ENCODE assay signal across 3 cellular contexts in genomic region chr5:937151-937924, GRCh38.
TF ChIP-seq lines count a peak whose summit lies in the region.

No MANE protein-coding gene starts in this region.

TF ChIP-seq in HepG2, 621 proteins besides CTCF, POLR2A, EP300 and RAD21:
- TF ChIP-seq RFXAP (CRISPR knock-in tag; IDR thresholded peaks at IDR 0.05; ENCODE audit: borderline replicate concordance) (no peak), ZBTB21 (CRISPR knock-in tag; IDR thresholded peaks at IDR 0.05) (no peak), IKZF4 (CRISPR knock-in tag; IDR thresholded peaks at IDR 0.05; ENCODE audit: borderline replicate concordance, low read depth, not compliant biosample characterization) (no peak), RFX3 (CRISPR knock-in tag; IDR thresholded peaks at IDR 0.05) (no peak), POGK (CRISPR knock-in tag; conservative IDR thresholded peaks at IDR 0.05) (no peak), ZNF501 (CRISPR knock-in tag; IDR thresholded peaks at IDR 0.05) (no peak), TAF1 (CRISPR knock-in tag; IDR thresholded peaks at IDR 0.05) (no peak), KLF13 (CRISPR knock-in tag; IDR thresholded peaks at IDR 0.05) (no peak), RBM22 (optimal IDR thresholded peaks at IDR 0.05; ENCODE audit: low read length) (no peak), ARNT (IDR thresholded peaks at IDR 0.05) (no peak), ZNF263 (CRISPR knock-in tag; IDR thresholded peaks at IDR 0.05) (no peak), TOPORS (CRISPR knock-in tag; IDR thresholded peaks at IDR 0.05) (no peak), MEIS2 (CRISPR knock-in tag; IDR thresholded peaks at IDR 0.05) (no peak), MXD4 (CRISPR knock-in tag; IDR thresholded peaks at IDR 0.05) (no peak), NR2C2 (CRISPR knock-in tag; IDR thresholded peaks at IDR 0.05; ENCODE audit: borderline replicate concordance) (no peak), SP140L (CRISPR knock-in tag; IDR thresholded peaks at IDR 0.05; ENCODE audit: borderline replicate concordance) (no peak), RNF2 (conservative IDR thresholded peaks at IDR 0.05; ENCODE audit: low read depth) (no peak), THAP7 (CRISPR knock-in tag; IDR thresholded peaks at IDR 0.05) (no peak)
- TF ChIP-seq, protein P1, sequence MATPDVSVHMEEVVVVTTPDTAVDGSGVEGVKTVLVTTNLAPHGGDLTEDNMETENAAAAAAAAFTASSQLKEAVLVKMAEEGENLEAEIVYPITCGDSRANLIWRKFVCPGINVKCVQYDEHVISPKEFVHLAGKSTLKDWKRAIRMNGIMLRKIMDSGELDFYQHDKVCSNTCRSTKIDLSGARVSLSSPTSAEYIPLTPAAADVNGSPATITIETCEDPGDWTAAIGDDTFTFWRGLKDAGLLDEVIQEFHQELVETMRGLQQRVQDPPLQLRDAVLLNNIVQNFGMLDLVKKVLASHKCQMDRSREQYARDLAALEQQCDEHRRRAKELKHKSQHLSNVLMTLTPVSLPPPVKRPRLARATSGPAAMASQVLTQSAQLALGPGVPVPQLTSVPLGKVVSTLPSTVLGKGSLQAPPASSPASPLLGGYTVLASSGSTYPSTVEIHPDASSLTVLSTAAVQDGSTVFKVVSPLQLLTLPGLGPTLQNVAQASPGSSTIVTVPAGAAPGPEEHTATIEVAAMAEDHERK (CRISPR knock-in tag; IDR thresholded peaks at IDR 0.05; ENCODE audit: low read depth): no peak
- TF ChIP-seq, protein P2, sequence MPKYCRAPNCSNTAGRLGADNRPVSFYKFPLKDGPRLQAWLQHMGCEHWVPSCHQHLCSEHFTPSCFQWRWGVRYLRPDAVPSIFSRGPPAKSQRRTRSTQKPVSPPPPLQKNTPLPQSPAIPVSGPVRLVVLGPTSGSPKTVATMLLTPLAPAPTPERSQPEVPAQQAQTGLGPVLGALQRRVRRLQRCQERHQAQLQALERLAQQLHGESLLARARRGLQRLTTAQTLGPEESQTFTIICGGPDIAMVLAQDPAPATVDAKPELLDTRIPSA (CRISPR knock-in tag; IDR thresholded peaks at IDR 0.05; ENCODE audit: borderline replicate concordance): no peak
TF ChIP-seq in HepG2: peak in this region for 0.

TF ChIP-seq in K562, 482 proteins besides CTCF, POLR2A, EP300 and RAD21:
- TF ChIP-seq, protein P3, sequence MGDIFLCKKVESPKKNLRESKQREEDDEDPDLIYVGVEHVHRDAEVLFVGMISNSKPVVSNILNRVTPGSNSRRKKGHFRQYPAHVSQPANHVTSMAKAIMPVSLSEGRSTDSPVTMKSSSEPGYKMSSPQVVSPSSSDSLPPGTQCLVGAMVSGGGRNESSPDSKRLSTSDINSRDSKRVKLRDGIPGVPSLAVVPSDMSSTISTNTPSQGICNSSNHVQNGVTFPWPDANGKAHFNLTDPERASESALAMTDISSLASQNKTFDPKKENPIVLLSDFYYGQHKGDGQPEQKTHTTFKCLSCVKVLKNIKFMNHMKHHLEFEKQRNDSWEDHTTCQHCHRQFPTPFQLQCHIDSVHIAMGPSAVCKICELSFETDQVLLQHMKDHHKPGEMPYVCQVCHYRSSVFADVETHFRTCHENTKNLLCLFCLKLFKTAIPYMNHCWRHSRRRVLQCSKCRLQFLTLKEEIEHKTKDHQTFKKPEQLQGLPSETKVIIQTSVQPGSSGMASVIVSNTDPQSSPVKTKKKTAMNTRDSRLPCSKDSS (IDR thresholded peaks at IDR 0.05; ENCODE audit: low read depth, partially characterized antibody): no peak
- TF ChIP-seq FOS (IDR thresholded peaks at IDR 0.05; ENCODE audit: extremely low read depth, insufficient read length): no peak
- no peak for TF ChIP-seq DDX20 (tag; IDR thresholded peaks at IDR 0.05; ENCODE audit: low read depth)
- TF ChIP-seq ZSCAN32 (CRISPR knock-in tag; IDR thresholded peaks at IDR 0.05): no peak
- TF ChIP-seq PHB2 (IDR thresholded peaks at IDR 0.05; ENCODE audit: low read depth): no peak
- no peak for TF ChIP-seq FOXK2 (conservative IDR thresholded peaks at IDR 0.05 in 1 of 2, IDR thresholded peaks at IDR 0.05 in 1 of 2; ENCODE audit: low read depth in 2 of 2)
- TF ChIP-seq CCNT2 (IDR thresholded peaks at IDR 0.05; ENCODE audit: borderline replicate concordance, extremely low read depth, insufficient read length, low read depth, low read length): no peak
- TF ChIP-seq ZNF431 (CRISPR knock-in tag; IDR thresholded peaks at IDR 0.05): no peak
- TF ChIP-seq ZSCAN29 (IDR thresholded peaks at IDR 0.05): no peak
- no peak for TF ChIP-seq RFX1 (IDR thresholded peaks at IDR 0.05)
- TF ChIP-seq MAX (CRISPR knock-in tag; IDR thresholded peaks at IDR 0.05): no peak
- TF ChIP-seq TBL1XR1 (IDR thresholded peaks at IDR 0.05; ENCODE audit: low read length in 2 of 2): no peak
- no peak for TF ChIP-seq PTBP1 (IDR thresholded peaks at IDR 0.05; ENCODE audit: low read depth, low read length)
- no peak for TF ChIP-seq SOX6 (IDR thresholded peaks at IDR 0.05)
- TF ChIP-seq MBD1 (CRISPR knock-in tag; IDR thresholded peaks at IDR 0.05): no peak
- no peak for TF ChIP-seq CEBPG (CRISPR knock-in tag; IDR thresholded peaks at IDR 0.05)
- TF ChIP-seq CEBPG (tag; conservative IDR thresholded peaks at IDR 0.05 in 1 of 2, IDR thresholded peaks at IDR 0.05 in 1 of 2): no peak
- TF ChIP-seq NFIX (CRISPR knock-in tag; IDR thresholded peaks at IDR 0.05; ENCODE audit: low read depth): no peak

TF ChIP-seq in WTC11, 78 proteins besides CTCF, POLR2A, EP300 and RAD21:
- TF ChIP-seq NFYB (CRISPR knock-in tag; conservative IDR thresholded peaks at IDR 0.05; ENCODE audit: low read depth) (no peak), ATF1 (CRISPR knock-in tag; IDR thresholded peaks at IDR 0.05) (no peak), SMAD4 (CRISPR knock-in tag; IDR thresholded peaks at IDR 0.05) (no peak), HMGA2 (CRISPR knock-in tag; IDR thresholded peaks at IDR 0.05) (no peak), E2F4 (CRISPR knock-in tag; IDR thresholded peaks at IDR 0.05; ENCODE audit: borderline replicate concordance, low read depth) (no peak), ZNF121 (CRISPR knock-in tag; IDR thresholded peaks at IDR 0.05) (no peak), ARID4B (CRISPR knock-in tag; IDR thresholded peaks at IDR 0.05; ENCODE audit: borderline replicate concordance) (no peak), IRF2 (CRISPR knock-in tag; IDR thresholded peaks at IDR 0.05; ENCODE audit: borderline replicate concordance, low read depth) (no peak), KAT7 (CRISPR knock-in tag; IDR thresholded peaks at IDR 0.05; ENCODE audit: borderline replicate concordance) (no peak), CBFB (CRISPR knock-in tag; IDR thresholded peaks at IDR 0.05; ENCODE audit: low read depth) (no peak), NFATC4 (CRISPR knock-in tag; IDR thresholded peaks at IDR 0.05) (no peak), ZNF138 (CRISPR knock-in tag; conservative IDR thresholded peaks at IDR 0.05) (no peak), RELA (CRISPR knock-in tag; IDR thresholded peaks at IDR 0.05; ENCODE audit: borderline replicate concordance) (no peak), FOXK1 (CRISPR knock-in tag; IDR thresholded peaks at IDR 0.05) (no peak), GABPB1 (CRISPR knock-in tag; IDR thresholded peaks at IDR 0.05) (no peak), RORB (CRISPR knock-in tag; IDR thresholded peaks at IDR 0.05) (no peak), ETV6 (CRISPR knock-in tag; IDR thresholded peaks at IDR 0.05) (no peak), JAZF1 (CRISPR knock-in tag; IDR thresholded peaks at IDR 0.05) (no peak)
- TF ChIP-seq, protein P4, sequence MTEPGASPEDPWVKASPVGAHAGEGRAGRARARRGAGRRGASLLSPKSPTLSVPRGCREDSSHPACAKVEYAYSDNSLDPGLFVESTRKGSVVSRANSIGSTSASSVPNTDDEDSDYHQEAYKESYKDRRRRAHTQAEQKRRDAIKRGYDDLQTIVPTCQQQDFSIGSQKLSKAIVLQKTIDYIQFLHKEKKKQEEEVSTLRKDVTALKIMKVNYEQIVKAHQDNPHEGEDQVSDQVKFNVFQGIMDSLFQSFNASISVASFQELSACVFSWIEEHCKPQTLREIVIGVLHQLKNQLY (CRISPR knock-in tag; IDR thresholded peaks at IDR 0.05): no peak
- TF ChIP-seq, protein P5, sequence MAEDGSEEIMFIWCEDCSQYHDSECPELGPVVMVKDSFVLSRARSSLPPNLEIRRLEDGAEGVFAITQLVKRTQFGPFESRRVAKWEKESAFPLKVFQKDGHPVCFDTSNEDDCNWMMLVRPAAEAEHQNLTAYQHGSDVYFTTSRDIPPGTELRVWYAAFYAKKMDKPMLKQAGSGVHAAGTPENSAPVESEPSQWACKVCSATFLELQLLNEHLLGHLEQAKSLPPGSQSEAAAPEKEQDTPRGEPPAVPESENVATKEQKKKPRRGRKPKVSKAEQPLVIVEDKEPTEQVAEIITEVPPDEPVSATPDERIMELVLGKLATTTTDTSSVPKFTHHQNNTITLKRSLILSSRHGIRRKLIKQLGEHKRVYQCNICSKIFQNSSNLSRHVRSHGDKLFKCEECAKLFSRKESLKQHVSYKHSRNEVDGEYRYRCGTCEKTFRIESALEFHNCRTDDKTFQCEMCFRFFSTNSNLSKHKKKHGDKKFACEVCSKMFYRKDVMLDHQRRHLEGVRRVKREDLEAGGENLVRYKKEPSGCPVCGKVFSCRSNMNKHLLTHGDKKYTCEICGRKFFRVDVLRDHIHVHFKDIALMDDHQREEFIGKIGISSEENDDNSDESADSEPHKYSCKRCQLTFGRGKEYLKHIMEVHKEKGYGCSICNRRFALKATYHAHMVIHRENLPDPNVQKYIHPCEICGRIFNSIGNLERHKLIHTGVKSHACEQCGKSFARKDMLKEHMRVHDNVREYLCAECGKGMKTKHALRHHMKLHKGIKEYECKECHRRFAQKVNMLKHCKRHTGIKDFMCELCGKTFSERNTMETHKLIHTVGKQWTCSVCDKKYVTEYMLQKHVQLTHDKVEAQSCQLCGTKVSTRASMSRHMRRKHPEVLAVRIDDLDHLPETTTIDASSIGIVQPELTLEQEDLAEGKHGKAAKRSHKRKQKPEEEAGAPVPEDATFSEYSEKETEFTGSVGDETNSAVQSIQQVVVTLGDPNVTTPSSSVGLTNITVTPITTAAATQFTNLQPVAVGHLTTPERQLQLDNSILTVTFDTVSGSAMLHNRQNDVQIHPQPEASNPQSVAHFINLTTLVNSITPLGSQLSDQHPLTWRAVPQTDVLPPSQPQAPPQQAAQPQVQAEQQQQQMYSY (CRISPR knock-in tag; IDR thresholded peaks at IDR 0.05): no peak
TF ChIP-seq in WTC11: peak in this region for 0.
